Comparison of ENCODE assay signal across 9 cellular contexts in genomic region chr12:123126294-123127144, GRCh38. TPM values are rescaled to one million over a fixed set of nuclear protein-coding genes. Genes with fewer than 3 reads are reported as not detected.
A peak's percentile ranks its signal among the peaks of the same experiment; 100 is the strongest.
DNase-seq lines count a peak whose midpoint lies in the region; ATAC-seq and TF ChIP-seq lines count a peak whose summit lies in the region.
"Had no signal": no experiment of that assay in that cellular context is flagged by ENCODE, and none has a peak within 500 bp of the region (broad histone marks: within the 10 kb centered on the region; RNA-seq: fewer than 3 reads in every experiment).

No MANE protein-coding gene starts in this region.

- 59% methylated on average over 5 of the region's 5 CpGs for WGBS in right cardiac atrium

- no peak overlapping the region for H3K27ac ChIP-seq in VCaP
- peak overlapping the region; percentile 1 for H3K27ac ChIP-seq in right cardiac atrium (ENCODE audit: low read length)
- H3K27ac ChIP-seq in thoracic aorta: no peak overlapping the region

- H3K9me3 ChIP-seq in right cardiac atrium (ENCODE audit: control insufficient read depth, low read length): no peaks in the 10 kb centered on the region
- no peaks in the 10 kb centered on the region for H3K9me3 ChIP-seq in thoracic aorta

- H3K9me3 Mint-ChIP-seq in HFFc6: no peaks in the 10 kb centered on the region
- H3K9me3 Mint-ChIP-seq: IgD-negative memory B cell had no signal

- peaks cover 2% of the 10 kb centered on the region for H3K27me3 Mint-ChIP-seq in HFFc6 (ENCODE audit: insufficient read depth)

- no peaks in the 10 kb centered on the region for H3K36me3 ChIP-seq in thoracic aorta

- peaks cover 4% of the 10 kb centered on the region; the same call in 1 of the 2 replicates for H3K36me3 Mint-ChIP-seq in HFFc6 (ENCODE audit: low read depth)
- H3K36me3 Mint-ChIP-seq: IgD-negative memory B cell had no signal

- H3K4me3 ChIP-seq in right cardiac atrium (ENCODE audit: low read length) (no peak overlapping the region), thoracic aorta (no peak overlapping the region)

- H3K4me3 Mint-ChIP-seq in HFFc6: peak overlapping the region; percentile 76

- H3K27me3 ChIP-seq in right cardiac atrium (ENCODE audit: control insufficient read depth, insufficient read depth) (no peaks in the 10 kb centered on the region), thoracic aorta (replicated peaks; ENCODE audit: insufficient read depth) (no peaks in the 10 kb centered on the region)

- peak; percentile 93 for DNase-seq in HFFc6
- DNase-seq in right cardiac atrium: peak in 2 of 3 donors; percentile 59 to 73
- DNase-seq in thoracic aorta (ENCODE audit: low spot score): no peak
- DNase-seq in activated CD4-positive, alpha-beta T cell treated with anti-CD3 and anti-CD28 coated beads for 48 hours: no peak
- DNase-seq in NCI-H187 treated with DMSO at 0.1 percent for 48 hours (lab: John Stamatoyannopoulos, UW): no peak

- peaks cover 27% of the 10 kb centered on the region for H3K4me1 Mint-ChIP-seq in HFFc6 (ENCODE audit: low read depth)

- peaks cover 12% of the 10 kb centered on the region for H3K4me1 ChIP-seq in right cardiac atrium (ENCODE audit: control insufficient read depth, insufficient read depth, low read length)
- peaks cover 9 to 15% of the 10 kb centered on the region in 2 donors for H3K4me1 ChIP-seq in thoracic aorta (ENCODE audit: control insufficient read depth in 1 of 2, low read depth in 2 of 2)

- peak; percentile 79 to 88 for ATAC-seq in right cardiac atrium
- peak; percentile 41 for ATAC-seq in thoracic aorta (ENCODE audit: insufficient number of reproducible peaks, low FRiP score, low read depth)
- no peak for ATAC-seq in HG03108 (IDR thresholded peaks at IDR 0.05; ENCODE audit: unreplicated experiment)
- no peak for ATAC-seq in GM21786 (IDR thresholded peaks at IDR 0.05; ENCODE audit: unreplicated experiment)

- TF ChIP-seq CTCF in HFFc6 (IDR thresholded peaks at IDR 0.05) (peak; percentile 63), VCaP (conservative IDR thresholded peaks at IDR 0.05) (0 out of 2 replicates have a peak, but pooled peaks have one; percentile 6), thoracic aorta (IDR thresholded peaks at IDR 0.05) (no peak)

- intact Hi-C loops in right cardiac atrium (cut with DNase I): no loop called here

- peak overlapping the region; percentile 93 for H3K27ac Mint-ChIP-seq in HFFc6

RNA-seq across cellular contexts. Expression of gene PITPNM2, which starts 24.4 kb away (rescaled TPM):
- 1 to 10 TPM; 1.5 to 5.1 (median 4.1) TPM for total RNA-seq in HFFc6 (2021; fragmentation: NEBNext Ultra II Directional; extraction: Animal tissue kit (Norgen Biotek cat#: 25700))
- total RNA-seq in right cardiac atrium (10 to 100 TPM; 19.4 to 26.8 (median 20.9) TPM), thoracic aorta (10 to 100 TPM in 1 of 2 donors, 1 to 10 TPM in 1; 7.9 to 14.3 TPM)
- 10.8 TPM for polyA plus RNA-seq in right cardiac atrium

Comparison
In these comparisons a context has a peak if more than half of its experiments do, and no peak if none do; other contexts are left out.
1. DNase-seq: peak in HFFc6 (single experiment) and right cardiac atrium (2 of 3); none in thoracic aorta (single experiment), activated CD4-positive, alpha-beta T cell treated with anti-CD3 and anti-CD28 coated beads for 48 hours (single experiment) and NCI-H187 treated with DMSO at 0.1 percent for 48 hours (single experiment).
2. ATAC-seq: peak in right cardiac atrium (2 of 2) and thoracic aorta (single experiment); none in HG03108 (single experiment) and GM21786 (single experiment).